ENCODE assay signal across 15 cellular contexts in the genomic region with DNA sequence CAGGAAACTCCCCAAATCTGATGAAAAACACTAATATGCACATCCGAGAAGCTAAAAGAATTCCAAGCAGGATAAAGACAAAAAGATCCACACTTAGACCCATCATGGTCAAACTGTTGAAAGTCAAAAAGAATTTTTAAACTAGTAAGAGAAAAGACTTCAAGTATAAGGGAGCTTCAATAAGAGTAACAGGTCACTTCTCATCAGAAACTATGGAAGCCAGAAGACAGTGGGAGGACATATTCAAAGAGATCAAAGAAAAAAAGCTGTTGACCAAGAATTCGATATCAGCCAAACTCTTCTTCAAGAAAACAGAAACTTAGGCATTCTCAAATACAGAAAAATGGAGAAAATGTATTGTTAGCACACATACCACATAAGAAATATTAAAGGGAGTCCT. TPM values are rescaled to one million over a fixed set of nuclear protein-coding genes. Genes with fewer than 3 reads are reported as not detected.
DNase-seq lines count a peak whose midpoint lies in the region; ATAC-seq, FAIRE-seq and TF ChIP-seq lines count a peak whose summit lies in the region.
"Had no signal": no experiment of that assay in that cellular context is flagged by ENCODE, and none has a peak within 500 bp of the region (broad histone marks: within the 10 kb centered on the region; RNA-seq: fewer than 3 reads in every experiment).

No MANE protein-coding gene starts in this region.

- no peak overlapping the region for H3K27ac Mint-ChIP-seq in activated CD8-positive, alpha-beta T cell treated with anti-CD3 and anti-CD28 coated beads for 36 hours
- no peak overlapping the region for H3K27ac Mint-ChIP-seq in activated CD8-positive, alpha-beta T cell treated with anti-CD3 and anti-CD28 coated beads, Interleukin-2, amount 10 ng/mL, durations not matched to agents 7 days and 5 days
- H3K27ac Mint-ChIP-seq in Calu3 (ENCODE audit: unreplicated experiment) = no peak overlapping the region
- H3K27ac Mint-ChIP-seq: activated naive CD4-positive, alpha-beta T cell treated with anti-CD3 and anti-CD28 coated beads, Interleukin-2, amount 10 ng/mL, durations not matched to agents 7 days and 5 days had no signal

- POLR2A ChIA-PET in activated CD8-positive, alpha-beta T cell treated with anti-CD3 and anti-CD28 coated beads for 36 hours (lab: Charles Lee) = no interaction called here
- POLR2A ChIA-PET in activated CD8-positive, alpha-beta T cell treated with anti-CD3 and anti-CD28 coated beads, Interleukin-2, amount 10 ng/mL, durations not matched to agents 7 days and 5 days (lab: Charles Lee) = no interaction called here

- H3K4me3 Mint-ChIP-seq in activated CD8-positive, alpha-beta T cell treated with anti-CD3 and anti-CD28 coated beads for 36 hours = no peak overlapping the region
- H3K4me3 Mint-ChIP-seq in activated CD8-positive, alpha-beta T cell treated with anti-CD3 and anti-CD28 coated beads, Interleukin-2, amount 10 ng/mL, durations not matched to agents 7 days and 5 days = no peak overlapping the region
- no peak overlapping the region for H3K4me3 Mint-ChIP-seq in Calu3 (ENCODE audit: low read depth, unreplicated experiment)
- H3K4me3 Mint-ChIP-seq: activated naive CD4-positive, alpha-beta T cell treated with anti-CD3 and anti-CD28 coated beads, Interleukin-2, amount 10 ng/mL, durations not matched to agents 7 days and 5 days had no signal

- H3K27ac ChIP-seq in hepatocyte = no peak overlapping the region
- H3K27ac ChIP-seq: gastroesophageal sphincter, upper lobe of left lung had no signal

- H3K9me2 ChIP-seq in hepatocyte (replicated peaks; ENCODE audit: insufficient read depth) = no peaks in the 10 kb centered on the region

- no TSS peak for BruUV-seq in Calu3 (replicated peaks; lab: Mats Ljungman, UMichigan)

- no peaks in the 10 kb centered on the region for H3K79me2 ChIP-seq in hepatocyte

- H2AFZ ChIP-seq in hepatocyte = no peak overlapping the region

- peak; percentile 37 for ATAC-seq in activated CD8-positive, alpha-beta T cell treated with anti-CD3 and anti-CD28 coated beads for 36 hours
- no peak for ATAC-seq in activated CD8-positive, alpha-beta T cell treated with anti-CD3 and anti-CD28 coated beads, Interleukin-2, amount 10 ng/mL, durations not matched to agents 7 days and 5 days
- ATAC-seq in left lobe of liver = no peak
- ATAC-seq: gastroesophageal sphincter, left cardiac atrium had no signal

- no peaks in the 10 kb centered on the region for H3K9me3 ChIP-seq in hepatocyte (ENCODE audit: low read depth)
- H3K9me3 ChIP-seq: BE2C had no signal

- H3K4me1 ChIP-seq in hepatocyte (ENCODE audit: insufficient read depth) = no peaks in the 10 kb centered on the region
- H3K4me1 ChIP-seq: BE2C, gastroesophageal sphincter, upper lobe of left lung had no signal

- peak; percentile 23 for FAIRE-seq in bronchial epithelial cell (lab: Jason Lieb, UNC)

- CTCF ChIA-PET in activated CD8-positive, alpha-beta T cell treated with anti-CD3 and anti-CD28 coated beads for 36 hours (lab: Charles Lee) = interaction anchor here (1.8 kb wide), 1 partner anchor 55 kb away, joined by 4 read pairs; no protein-coding TSS in a partner anchor
- CTCF ChIA-PET in activated CD8-positive, alpha-beta T cell treated with anti-CD3 and anti-CD28 coated beads, Interleukin-2, amount 10 ng/mL, durations not matched to agents 7 days and 5 days (lab: Charles Lee) = interaction anchor here (1.1 kb wide), 1 partner anchor 13 kb away, joined by 3 read pairs; no protein-coding TSS in a partner anchor
- CTCF ChIA-PET in Calu3 (lab: Charles Lee) = no interaction called here

- 93% methylated on average over 2 of the region's 2 CpGs for WGBS in hepatocyte (ENCODE audit: low lambda C conversion rate, missing lambda C conversion rate)

- TF ChIP-seq CTCF in activated CD8-positive, alpha-beta T cell treated with anti-CD3 and anti-CD28 coated beads for 36 hours (IDR thresholded peaks at IDR 0.05) = no peak
- TF ChIP-seq CTCF in bronchial epithelial cell (IDR thresholded peaks at IDR 0.05; ENCODE audit: insufficient read depth, low read length, severe bottlenecking) (no peak), hepatocyte (IDR thresholded peaks at IDR 0.05; ENCODE audit: poor library complexity) (no peak), Calu3 (IDR thresholded peaks at IDR 0.05; ENCODE audit: unreplicated experiment) (no peak)

- no peak for DNase-seq in activated CD8-positive, alpha-beta T cell treated with anti-CD3 and anti-CD28 coated beads for 36 hours
- DNase-seq in activated CD8-positive, alpha-beta T cell treated with anti-CD3 and anti-CD28 coated beads, Interleukin-2, amount 10 ng/mL, durations not matched to agents 7 days and 5 days = no peak
- DNase-seq in NCI-H1105 treated with DMSO at 0.1 percent for 48 hours (lab: John Stamatoyannopoulos, UW) (peak; percentile 25), bronchial epithelial cell (ENCODE audit: low read depth) (peak; percentile 38), hepatocyte (ENCODE audit: low spot score) (no peak), left lobe of liver (ENCODE audit: low spot score) (no peak), Calu3 (no peak)
- no peak for DNase-seq in activated CD8-positive, alpha-beta memory T cell treated with anti-CD3 and anti-CD28 coated beads, Interleukin-2, amount 50 U/mL, for 48 hours
- DNase-seq: activated CD4-positive, alpha-beta T cell treated with anti-CD3 and anti-CD28 coated beads, Interleukin-2, amount 50 U/mL, for 4 hours; activated naive CD4-positive, alpha-beta T cell treated with anti-CD3 and anti-CD28 coated beads, Interleukin-2, amount 10 ng/mL, durations not matched to agents 7 days and 5 days; BE2C; left cardiac atrium; NCI-H82; upper lobe of left lung had no signal

- no peaks in the 10 kb centered on the region for H3K36me3 ChIP-seq in bronchial epithelial cell (ENCODE audit: control insufficient read depth, insufficient read depth, low read length)
- H3K36me3 ChIP-seq in hepatocyte (replicated peaks; ENCODE audit: insufficient read depth, low read depth) = no peaks in the 10 kb centered on the region
- H3K36me3 ChIP-seq: BE2C, gastroesophageal sphincter, upper lobe of left lung had no signal

- H3K4me3 ChIP-seq in bronchial epithelial cell (ENCODE audit: low read depth, low read length) (no peak overlapping the region), hepatocyte (no peak overlapping the region)
- H3K4me3 ChIP-seq: gastroesophageal sphincter, upper lobe of left lung had no signal

- H3K27me3 Mint-ChIP-seq in activated CD8-positive, alpha-beta T cell treated with anti-CD3 and anti-CD28 coated beads for 36 hours = no peaks in the 10 kb centered on the region
- H3K27me3 Mint-ChIP-seq in activated CD8-positive, alpha-beta T cell treated with anti-CD3 and anti-CD28 coated beads, Interleukin-2, amount 10 ng/mL, durations not matched to agents 7 days and 5 days (ENCODE audit: low read depth) = no peaks in the 10 kb centered on the region
- no peaks in the 10 kb centered on the region for H3K27me3 Mint-ChIP-seq in Calu3 (ENCODE audit: unreplicated experiment)
- H3K27me3 Mint-ChIP-seq: activated naive CD4-positive, alpha-beta T cell treated with anti-CD3 and anti-CD28 coated beads, Interleukin-2, amount 10 ng/mL, durations not matched to agents 7 days and 5 days had no signal

- H3K4me1 Mint-ChIP-seq in activated CD8-positive, alpha-beta T cell treated with anti-CD3 and anti-CD28 coated beads for 36 hours (ENCODE audit: low read depth) = peaks cover 2% of the 10 kb centered on the region
- H3K4me1 Mint-ChIP-seq in activated CD8-positive, alpha-beta T cell treated with anti-CD3 and anti-CD28 coated beads, Interleukin-2, amount 10 ng/mL, durations not matched to agents 7 days and 5 days (ENCODE audit: low read depth) = no peaks in the 10 kb centered on the region
- H3K4me1 Mint-ChIP-seq in Calu3 (ENCODE audit: low read depth, unreplicated experiment) = no peaks in the 10 kb centered on the region

- H3K27me3 ChIP-seq in bronchial epithelial cell (ENCODE audit: control insufficient read depth, insufficient read depth, low read length) (no peaks in the 10 kb centered on the region), hepatocyte (no peaks in the 10 kb centered on the region)
- H3K27me3 ChIP-seq: BE2C, gastroesophageal sphincter, upper lobe of left lung had no signal

- H3K4me2 ChIP-seq in hepatocyte = no peak overlapping the region

- intact Hi-C loops in activated CD8-positive, alpha-beta T cell treated with anti-CD3 and anti-CD28 coated beads for 36 hours (cut with micrococcal nuclease) = no loop called here
- intact Hi-C loops in Calu3 (cut with micrococcal nuclease; ENCODE audit: unreplicated experiment) = no loop called here

- no peaks in the 10 kb centered on the region for H4K20me1 ChIP-seq in hepatocyte (ENCODE audit: insufficient read depth, poor library complexity, severe bottlenecking)

- peaks cover 15% of the 10 kb centered on the region for H3K9me3 Mint-ChIP-seq in activated CD8-positive, alpha-beta T cell treated with anti-CD3 and anti-CD28 coated beads for 36 hours
- peaks cover 26% of the 10 kb centered on the region for H3K9me3 Mint-ChIP-seq in activated CD8-positive, alpha-beta T cell treated with anti-CD3 and anti-CD28 coated beads, Interleukin-2, amount 10 ng/mL, durations not matched to agents 7 days and 5 days (ENCODE audit: insufficient read depth)
- H3K9me3 Mint-ChIP-seq in Calu3 (ENCODE audit: low read depth, unreplicated experiment) = peaks cover 5% of the 10 kb centered on the region

- peaks cover 11% of the 10 kb centered on the region for H3K36me3 Mint-ChIP-seq in activated CD8-positive, alpha-beta T cell treated with anti-CD3 and anti-CD28 coated beads for 36 hours (ENCODE audit: low read depth)
- H3K36me3 Mint-ChIP-seq in activated CD8-positive, alpha-beta T cell treated with anti-CD3 and anti-CD28 coated beads, Interleukin-2, amount 10 ng/mL, durations not matched to agents 7 days and 5 days (ENCODE audit: low read depth) = peaks cover 15% of the 10 kb centered on the region
- peaks cover 1% of the 10 kb centered on the region for H3K36me3 Mint-ChIP-seq in Calu3 (ENCODE audit: insufficient read depth, unreplicated experiment)

RNA-seq across cellular contexts. Expression of gene ZC3H8, which starts 50.4 kb away (rescaled TPM):
- total RNA-seq in activated CD8-positive, alpha-beta T cell treated with anti-CD3 and anti-CD28 coated beads for 36 hours = 10 to 100 TPM; 16.7 to 22.1 TPM
- 10 to 100 TPM; 13.0 to 16.0 TPM for total RNA-seq in activated CD8-positive, alpha-beta T cell treated with anti-CD3 and anti-CD28 coated beads, Interleukin-2, amount 10 ng/mL, durations not matched to agents 7 days and 5 days
- total RNA-seq in bronchial epithelial cell (7.9 and 11.5 TPM in 2 replicates), hepatocyte (7.4 and 17.5 TPM in 2 replicates), left lobe of liver (5.3 TPM), Calu3 (2022) (10.6 and 14.1 TPM in 2 replicates)
- 13.6 and 15.2 TPM in 2 replicates for polyA plus RNA-seq in hepatocyte

Comparison
In these comparisons a context has a peak if more than half of its experiments do, and no peak if none do; other contexts are left out.
1. DNase-seq: peak in NCI-H1105 treated with DMSO at 0.1 percent for 48 hours (single experiment) and bronchial epithelial cell (single experiment); none in activated CD8-positive, alpha-beta T cell treated with anti-CD3 and anti-CD28 coated beads for 36 hours (single experiment), activated CD8-positive, alpha-beta T cell treated with anti-CD3 and anti-CD28 coated beads, Interleukin-2, amount 10 ng/mL, durations not matched to agents 7 days and 5 days (single experiment), activated CD8-positive, alpha-beta memory T cell treated with anti-CD3 and anti-CD28 coated beads, Interleukin-2, amount 50 U/mL, for 48 hours (single experiment), hepatocyte (single experiment), left lobe of liver (single experiment) and Calu3 (single experiment).